In genomic region chr4:3862640-3863420, GRCh38 we compare ENCODE assay signal across 18 cellular contexts.
A peak's percentile ranks its signal among the peaks of the same experiment; 100 is the strongest.
DNase-seq lines count a peak whose midpoint lies in the region; ATAC-seq and TF ChIP-seq lines count a peak whose summit lies in the region.
"Had no signal": no experiment of that assay in that cellular context is flagged by ENCODE, and none has a peak within 500 bp of the region (broad histone marks: within the 10 kb centered on the region; RNA-seq: fewer than 3 reads in every experiment).

No MANE protein-coding gene starts in this region.

- H3K4me3 Mint-ChIP-seq in neural crest cell: peak overlapping the region; percentile 11
- H3K4me3 Mint-ChIP-seq: activated CD4-positive, alpha-beta T cell treated with anti-CD3 and anti-CD28 coated beads, Interleukin-2, amount 10 ng/mL, durations not matched to agents 24 days and 14 days; activated naive CD8-positive, alpha-beta T cell treated with anti-CD3 and anti-CD28 coated beads, Interleukin-2, amount 50 U/mL, for 24 hours; CD4-positive, alpha-beta T cell had no signal

- POLR2A ChIA-PET in HCT116 (lab: Charles Lee): no interaction called here

- CTCF ChIA-PET in HCT116 (lab: Charles Lee): no interaction called here

- peaks cover 6% of the 10 kb centered on the region for H3K27me3 Mint-ChIP-seq in neural crest cell (ENCODE audit: low read depth)
- H3K27me3 Mint-ChIP-seq: activated CD4-positive, alpha-beta T cell treated with anti-CD3 and anti-CD28 coated beads, Interleukin-2, amount 10 ng/mL, durations not matched to agents 24 days and 14 days had no signal

- DNase-seq in HCT116 (ENCODE audit: low read depth, low spot score): no peak
- peak; percentile 61 for DNase-seq in NCI-H69 (lab: John Stamatoyannopoulos, UW)
- DNase-seq in heart right ventricle: peak; percentile 38 to 58
- peak; percentile 20 for DNase-seq in neural crest cell (ENCODE audit: low read depth, low spot score)
- no peak for DNase-seq in activated naive CD4-positive, alpha-beta T cell (lab: John Stamatoyannopoulos, UW)
- DNase-seq in CD1c-positive myeloid dendritic cell (ENCODE audit: extremely low spot score): no peak
- no peak for DNase-seq in activated CD4-positive, alpha-beta T cell treated with anti-CD3 and anti-CD28 coated beads for 1 hour
- DNase-seq: activated CD4-positive, alpha-beta T cell treated with anti-CD3 and anti-CD28 coated beads, Interleukin-2, amount 10 ng/mL, durations not matched to agents 24 days and 14 days; activated naive CD8-positive, alpha-beta T cell treated with anti-CD3 and anti-CD28 coated beads, Interleukin-2, amount 50 U/mL, for 24 hours; activated T-cell treated with anti-CD3 and anti-CD28 coated beads for 4 hours; CD4-positive, alpha-beta T cell; foreskin melanocyte; HCEC 1CT; kidney glomerular epithelial cell; testis had no signal

- peaks cover 9% of the 10 kb centered on the region for H3K4me1 Mint-ChIP-seq in neural crest cell
- H3K4me1 Mint-ChIP-seq: activated CD4-positive, alpha-beta T cell treated with anti-CD3 and anti-CD28 coated beads, Interleukin-2, amount 10 ng/mL, durations not matched to agents 24 days and 14 days; activated naive CD8-positive, alpha-beta T cell treated with anti-CD3 and anti-CD28 coated beads, Interleukin-2, amount 50 U/mL, for 24 hours had no signal

- H3K9me3 ChIP-seq in HCT116 (ENCODE audit: control insufficient read depth in 1 of 2, insufficient read depth in 1 of 2, low read depth in 1 of 2, low read length in 2 of 2): no peaks in the 10 kb centered on the region
- H3K9me3 ChIP-seq in heart right ventricle: no peaks in the 10 kb centered on the region
- H3K9me3 ChIP-seq: testis had no signal

- no peak for TF ChIP-seq POLR2A in HCT116 (IDR thresholded peaks at IDR 0.05; ENCODE audit: borderline replicate concordance, extremely low read depth, insufficient read depth, insufficient read length)

- peak overlapping the region; percentile 59 for H3K4me2 ChIP-seq in HCT116 (ENCODE audit: low read length)
- H3K4me2 ChIP-seq: KMS-11 had no signal

- intact Hi-C loops in HCT116 (cut with micrococcal nuclease) (no loop called here), heart right ventricle (cut with DNase I) (no loop called here)

- no peak for TF ChIP-seq CTCF in HCT116 (IDR thresholded peaks at IDR 0.05 in 2 of 3, conservative IDR thresholded peaks at IDR 0.05 in 1 of 3; ENCODE audit: borderline replicate concordance in 1 of 3, insufficient read depth in 1 of 3, low read depth in 2 of 3, low read length in 2 of 3)
- peak in 3 of 9 donors; percentile 13 to 38 (median 28) for TF ChIP-seq CTCF in heart right ventricle (IDR thresholded peaks at IDR 0.05)
- no peak for TF ChIP-seq CTCF in neural crest cell (conservative IDR thresholded peaks at IDR 0.05)

- H3K9me2 ChIP-seq in HCT116 (ENCODE audit: insufficient read depth): no peaks in the 10 kb centered on the region

- no peak overlapping the region for H3K27ac Mint-ChIP-seq in neural crest cell (ENCODE audit: unreplicated experiment)
- H3K27ac Mint-ChIP-seq: activated CD4-positive, alpha-beta T cell treated with anti-CD3 and anti-CD28 coated beads, Interleukin-2, amount 10 ng/mL, durations not matched to agents 24 days and 14 days; activated naive CD8-positive, alpha-beta T cell treated with anti-CD3 and anti-CD28 coated beads, Interleukin-2, amount 50 U/mL, for 24 hours; CD4-positive, alpha-beta T cell had no signal

- ATAC-seq in HCT116: peak; percentile 83
- peak; percentile 51 to 94 (median 84) for ATAC-seq in heart right ventricle
- ATAC-seq in HG02852 (IDR thresholded peaks at IDR 0.05; ENCODE audit: unreplicated experiment): no peak
- ATAC-seq: activated naive CD8-positive, alpha-beta T cell treated with anti-CD3 and anti-CD28 coated beads, Interleukin-2, amount 50 U/mL, for 24 hours; GM12878 had no signal

- 19 to 25% methylated on average over 23 of the region's 23 CpGs for WGBS in heart right ventricle, 2 donors

- H3K79me2 ChIP-seq in HCT116 (ENCODE audit: insufficient read depth, low read length): no peaks in the 10 kb centered on the region

- RAD21 ChIA-PET in HCT116 (lab: Charles Lee; ENCODE audit: low non-redundant PET in 1 of 2, low total read pairs in 2 of 2, uncharacterized antibody in 2 of 2, unreplicated experiment in 2 of 2): no interaction called here

- BruUV-seq in HCT116 (replicated peaks; lab: Mats Ljungman, UMichigan): no TSS peak

- H3K4me3 ChIP-seq in HCT116 (replicated peaks in 1 of 2; ENCODE audit: low read depth in 1 of 2, low read length in 2 of 2) (peak overlapping the region; percentile 15 to 21; a peak in 3 of 4 replicates), heart right ventricle (peak overlapping the region in 2 of 10 donors; percentile 4 to 18)
- H3K4me3 ChIP-seq: GM12878, testis had no signal

- H2AFZ ChIP-seq in HCT116 (ENCODE audit: low read depth, low read length, poor library complexity, severe bottlenecking): no peak overlapping the region

- H3K4me1 ChIP-seq in HCT116 (ENCODE audit: control insufficient read depth in 1 of 2, insufficient read depth in 2 of 2, low read length in 2 of 2): peaks cover 3 to 10% of the 10 kb centered on the region in 2 experiments; a peak in 2 of 4 replicates
- peaks cover 0 to 17% (median 3%) of the 10 kb centered on the region in 9 donors for H3K4me1 ChIP-seq in heart right ventricle
- H3K4me1 ChIP-seq: testis had no signal

- no peaks in the 10 kb centered on the region for H4K20me1 ChIP-seq in HCT116 (ENCODE audit: insufficient read depth)

- H3K27me3 ChIP-seq in HCT116 (ENCODE audit: insufficient read depth, low read length) (peaks cover 20% of the 10 kb centered on the region), heart right ventricle (peaks cover 0 to 69% (median 60%) of the 10 kb centered on the region in 7 donors)
- H3K27me3 ChIP-seq: testis had no signal

- H3K36me3 ChIP-seq in HCT116 (ENCODE audit: control insufficient read depth in 1 of 2, insufficient read depth in 2 of 2, low read length in 2 of 2): no peaks in the 10 kb centered on the region
- no peaks in the 10 kb centered on the region for H3K36me3 ChIP-seq in heart right ventricle

- H3K9ac ChIP-seq in HCT116 (ENCODE audit: low read length): no peak overlapping the region
- H3K9ac ChIP-seq: KMS-11 had no signal

- no peaks in the 10 kb centered on the region for H3K9me3 Mint-ChIP-seq in neural crest cell
- H3K9me3 Mint-ChIP-seq: activated CD4-positive, alpha-beta T cell treated with anti-CD3 and anti-CD28 coated beads, Interleukin-2, amount 10 ng/mL, durations not matched to agents 24 days and 14 days; activated naive CD8-positive, alpha-beta T cell treated with anti-CD3 and anti-CD28 coated beads, Interleukin-2, amount 50 U/mL, for 24 hours; CD4-positive, alpha-beta T cell had no signal

- H3K27ac ChIP-seq in HCT116 (ENCODE audit: low read depth, low read length) (peak overlapping the region; percentile 26; the same call in 1 of the 2 replicates), heart right ventricle (peak overlapping the region in 6 of 10 donors; percentile 7 to 69 (median 59))
- H3K27ac ChIP-seq: KMS-11, testis had no signal

- no peak for TF ChIP-seq RAD21 in HCT116 (IDR thresholded peaks at IDR 0.05; ENCODE audit: low read depth)

- H3K36me3 Mint-ChIP-seq in neural crest cell (ENCODE audit: low read depth): no peaks in the 10 kb centered on the region

TF ChIP-seq in HCT116, 20 proteins besides CTCF, POLR2A, EP300 and RAD21:
- TF ChIP-seq FOSL1 (IDR thresholded peaks at IDR 0.05; ENCODE audit: low read depth) (no peak), EGR1 (IDR thresholded peaks at IDR 0.05; ENCODE audit: low read depth) (peak; percentile 69; the same call in 1 of the 2 replicates)

Comparison
In these comparisons a context has a peak if more than half of its experiments do, and no peak if none do; other contexts are left out.
1. DNase-seq: peak in NCI-H69 (single experiment), heart right ventricle (2 of 2) and neural crest cell (single experiment); none in HCT116 (single experiment), activated naive CD4-positive, alpha-beta T cell (0 of 4), CD1c-positive myeloid dendritic cell (single experiment) and activated CD4-positive, alpha-beta T cell treated with anti-CD3 and anti-CD28 coated beads for 1 hour (single experiment).